Comparison of ENCODE assay signal across 13 cellular contexts in genomic region chr12:113392988-113393579, GRCh38. TPM values are rescaled to one million over a fixed set of nuclear protein-coding genes. Genes with fewer than 3 reads are reported as not detected.
DNase-seq lines count a peak whose midpoint lies in the region; ATAC-seq and TF ChIP-seq lines count a peak whose summit lies in the region.
"Had no signal": no experiment of that assay in that cellular context is flagged by ENCODE, and none has a peak within 500 bp of the region (broad histone marks: within the 10 kb centered on the region; RNA-seq: fewer than 3 reads in every experiment).

No MANE protein-coding gene starts in this region.

- peak; percentile 86 for ATAC-seq in HCT116
- peak; percentile 98 for ATAC-seq in WTC11
- ATAC-seq: activated CD4-positive, CD25-positive, alpha-beta regulatory T cell treated with anti-CD3 and anti-CD28 coated beads, Interleukin-2, amount 50 U/mL, for 24 hours had no signal

- H3K4me3 Mint-ChIP-seq in Caco-2 (ENCODE audit: unreplicated experiment) = no peak overlapping the region
- no peak overlapping the region for H3K4me3 Mint-ChIP-seq in WTC11

- H3K9ac ChIP-seq in HCT116 (ENCODE audit: low read length) (no peak overlapping the region), iPS-15b (ENCODE audit: low read depth, low read length) (no peak overlapping the region)

- BruUV-seq in Caco-2 (replicated peaks; lab: Mats Ljungman, UMichigan) (no TSS peak), HCT116 (replicated peaks; lab: Mats Ljungman, UMichigan) (no TSS peak)

- CTCF ChIA-PET in Caco-2 (lab: Charles Lee) = no interaction called here
- CTCF ChIA-PET in HCT116 (lab: Charles Lee) = no interaction called here
- CTCF ChIA-PET in WTC11 (lab: Charles Lee) = interaction anchor here (0.6 to 2.0 kb wide), 10 partner anchors 12 to 426 kb away, joined by 3 to 29 read pairs (median 4); no protein-coding TSS in a partner anchor

- H3K9me2 ChIP-seq in HCT116 (ENCODE audit: insufficient read depth) = no peaks in the 10 kb centered on the region

- no peaks in the 10 kb centered on the region for H3K79me2 ChIP-seq in HCT116 (ENCODE audit: insufficient read depth, low read length)

- H3K36me3 Mint-ChIP-seq in Caco-2 (ENCODE audit: insufficient read depth, unreplicated experiment) (peaks cover 4% of the 10 kb centered on the region), WTC11 (no peaks in the 10 kb centered on the region)

- peaks cover 7% of the 10 kb centered on the region for H3K27me3 Mint-ChIP-seq in Caco-2 (ENCODE audit: insufficient read depth, unreplicated experiment)
- peaks cover 3% of the 10 kb centered on the region; the same call in 1 of the 2 replicates for H3K27me3 Mint-ChIP-seq in WTC11 (ENCODE audit: low read depth)

- H4K20me1 ChIP-seq in HCT116 (ENCODE audit: insufficient read depth) = no peaks in the 10 kb centered on the region

- H3K36me3 ChIP-seq in Caco-2 (ENCODE audit: control insufficient read depth, insufficient read depth, low read length) = no peaks in the 10 kb centered on the region; the same call in 1 of the 2 replicates
- no peaks in the 10 kb centered on the region for H3K36me3 ChIP-seq in HCT116 (ENCODE audit: control insufficient read depth in 1 of 2, insufficient read depth in 2 of 2, low read length in 2 of 2)
- H3K36me3 ChIP-seq in iPS-15b (ENCODE audit: control insufficient read depth, insufficient read depth, low read length) = peaks cover 9% of the 10 kb centered on the region
- H3K36me3 ChIP-seq: cardiac muscle cell had no signal

- no peaks in the 10 kb centered on the region for H3K4me1 Mint-ChIP-seq in Caco-2 (ENCODE audit: low read depth, unreplicated experiment)
- H3K4me1 Mint-ChIP-seq in WTC11 = peaks cover 3% of the 10 kb centered on the region; the same call in 1 of the 2 replicates

- DNase-seq in Caco-2 (peak; percentile 25 to 57), HCT116 (ENCODE audit: low read depth, low spot score) (peak; percentile 22), WTC11 (ENCODE audit: low spot score) (peak; percentile 94), NCI-H1694 (lab: John Stamatoyannopoulos, UW) (no peak), SW 1271 (lab: John Stamatoyannopoulos, UW) (no peak), midbrain (lab: John Stamatoyannopoulos, UW) (no peak), NK-92 (lab: John Stamatoyannopoulos, UW; ENCODE audit: unreplicated experiment) (no peak)
- DNase-seq: SHP77 had no signal

- POLR2A ChIA-PET in Caco-2 (lab: Charles Lee) (no interaction called here), HCT116 (lab: Charles Lee) (no interaction called here), WTC11 (lab: Charles Lee) (interaction anchor here (1.0 kb wide), 1 partner anchor 21 kb away, joined by 3 read pairs; no protein-coding TSS in a partner anchor)

- no peak for TF ChIP-seq CTCF in Caco-2 (IDR thresholded peaks at IDR 0.05; ENCODE audit: insufficient read depth in 1 of 2, low read depth in 1 of 2, low read length in 1 of 2, severe bottlenecking in 1 of 2, unreplicated experiment in 1 of 2)
- no peak for TF ChIP-seq CTCF in HCT116 (IDR thresholded peaks at IDR 0.05 in 2 of 3, conservative IDR thresholded peaks at IDR 0.05 in 1 of 3; ENCODE audit: borderline replicate concordance in 1 of 3, insufficient read depth in 1 of 3, low read depth in 2 of 3, low read length in 2 of 3)
- no peak for TF ChIP-seq CTCF in WTC11 (IDR thresholded peaks at IDR 0.05)

- no peak overlapping the region for H3K27ac ChIP-seq in HCT116 (ENCODE audit: low read depth, low read length)
- H3K27ac ChIP-seq: cardiac muscle cell had no signal

- H3K4me1 ChIP-seq in Caco-2 (no peaks in the 10 kb centered on the region), HCT116 (ENCODE audit: control insufficient read depth in 1 of 2, insufficient read depth in 2 of 2, low read length in 2 of 2) (no peaks in the 10 kb centered on the region), iPS-15b (ENCODE audit: control insufficient read depth, insufficient read depth, low read length) (no peaks in the 10 kb centered on the region)

- intact Hi-C loops in Caco-2 (cut with micrococcal nuclease; ENCODE audit: unreplicated experiment) (no loop called here), HCT116 (cut with micrococcal nuclease) (no loop called here)

- H2AFZ ChIP-seq in HCT116 (ENCODE audit: low read depth, low read length, poor library complexity, severe bottlenecking) = no peak overlapping the region

- no peak for TF ChIP-seq RAD21 in HCT116 (IDR thresholded peaks at IDR 0.05; ENCODE audit: low read depth)

- H3K4me2 ChIP-seq in HCT116 (ENCODE audit: low read length) = no peak overlapping the region

- no peaks in the 10 kb centered on the region for H3K9me3 Mint-ChIP-seq in Caco-2 (ENCODE audit: unreplicated experiment)
- H3K9me3 Mint-ChIP-seq in WTC11 = no peaks in the 10 kb centered on the region

- no peak overlapping the region for H3K27ac Mint-ChIP-seq in Caco-2 (ENCODE audit: unreplicated experiment)
- no peak overlapping the region for H3K27ac Mint-ChIP-seq in WTC11

- RAD21 ChIA-PET in HCT116 (lab: Charles Lee; ENCODE audit: low non-redundant PET in 1 of 2, low total read pairs in 2 of 2, uncharacterized antibody in 2 of 2, unreplicated experiment in 2 of 2) = no interaction called here

- H3K4me3 ChIP-seq in Caco-2 (ENCODE audit: low read depth, low read length) = no peak overlapping the region
- no peak overlapping the region for H3K4me3 ChIP-seq in HCT116 (replicated peaks in 1 of 2; ENCODE audit: low read depth in 1 of 2, low read length in 2 of 2)
- H3K4me3 ChIP-seq in iPS-15b (ENCODE audit: low read depth, low read length) = peak overlapping the region; percentile 18
- H3K4me3 ChIP-seq: cardiac muscle cell had no signal

- H3K9me3 ChIP-seq in Caco-2 (no peaks in the 10 kb centered on the region), HCT116 (ENCODE audit: control insufficient read depth in 1 of 2, insufficient read depth in 1 of 2, low read depth in 1 of 2, low read length in 2 of 2) (no peaks in the 10 kb centered on the region), iPS-15b (ENCODE audit: control insufficient read depth, insufficient read depth, low read length) (no peaks in the 10 kb centered on the region)

- no peak for TF ChIP-seq POLR2A in HCT116 (IDR thresholded peaks at IDR 0.05; ENCODE audit: borderline replicate concordance, extremely low read depth, insufficient read depth, insufficient read length)

- H3K27me3 ChIP-seq in Caco-2 (replicated peaks; ENCODE audit: control insufficient read depth, insufficient read depth, low read length) = no peaks in the 10 kb centered on the region
- no peaks in the 10 kb centered on the region for H3K27me3 ChIP-seq in HCT116 (ENCODE audit: insufficient read depth, low read length)
- no peaks in the 10 kb centered on the region for H3K27me3 ChIP-seq in iPS-15b (ENCODE audit: control insufficient read depth, insufficient read depth, low read length)

TF ChIP-seq in HCT116, 20 proteins besides CTCF, POLR2A, EP300 and RAD21:
- TF ChIP-seq, protein P1, sequence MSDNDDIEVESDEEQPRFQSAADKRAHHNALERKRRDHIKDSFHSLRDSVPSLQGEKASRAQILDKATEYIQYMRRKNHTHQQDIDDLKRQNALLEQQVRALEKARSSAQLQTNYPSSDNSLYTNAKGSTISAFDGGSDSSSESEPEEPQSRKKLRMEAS (IDR thresholded peaks at IDR 0.05) = no peak
- TF ChIP-seq SP1 (IDR thresholded peaks at IDR 0.05; ENCODE audit: low read depth) = peak; percentile 24; the same call in 1 of the 2 replicates

TF ChIP-seq in WTC11, 78 proteins besides CTCF, POLR2A, EP300 and RAD21 (continues in another document):
- TF ChIP-seq ERG (CRISPR knock-in tag; IDR thresholded peaks at IDR 0.05) = no peak
- TF ChIP-seq, protein P2, sequence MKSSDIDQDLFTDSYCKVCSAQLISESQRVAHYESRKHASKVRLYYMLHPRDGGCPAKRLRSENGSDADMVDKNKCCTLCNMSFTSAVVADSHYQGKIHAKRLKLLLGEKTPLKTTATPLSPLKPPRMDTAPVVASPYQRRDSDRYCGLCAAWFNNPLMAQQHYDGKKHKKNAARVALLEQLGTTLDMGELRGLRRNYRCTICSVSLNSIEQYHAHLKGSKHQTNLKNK (CRISPR knock-in tag; IDR thresholded peaks at IDR 0.05) = no peak
- TF ChIP-seq GRHL2 (CRISPR knock-in tag; IDR thresholded peaks at IDR 0.05; ENCODE audit: insufficient replicate concordance, severe bottlenecking) = no peak

RNA-seq across cellular contexts. Expression of gene SDS, which starts 10.6 kb away (rescaled TPM):
- total RNA-seq in Caco-2 (2022) (not detected in 2 replicates), HCT116 (2021; ENCODE audit: unreplicated experiment) (not detected), WTC11 (2021) (0.21 to 0.46 TPM (median 0.31 TPM) in 3 replicates)
- polyA plus RNA-seq in HCT116 (2012) = 0.09 and 0.17 TPM in 2 replicates
- total RNA-seq: cardiac muscle cell, lung microvascular endothelial cell, progenitor cell of endocrine pancreas had no signal
- polyA plus RNA-seq: cardiac muscle cell had no signal

RNA-seq across cellular contexts. Expression of gene SDSL, which starts 29.1 kb away (rescaled TPM):
- total RNA-seq in Caco-2 (2022) (4.0 and 4.5 TPM in 2 replicates), HCT116 (2021; ENCODE audit: unreplicated experiment) (19.1 TPM), WTC11 (2021) (0.41 to 0.96 TPM (median 0.52 TPM) in 3 replicates)
- polyA plus RNA-seq in HCT116 (2012) = 22.7 and 25.5 TPM in 2 replicates

RNA-seq across cellular contexts. Expression of gene PLBD2, which starts 34.7 kb away (rescaled TPM):
- 41.1 and 43.1 TPM in 2 replicates for total RNA-seq in Caco-2 (2022)
- total RNA-seq in HCT116 (2021; ENCODE audit: unreplicated experiment) = 45.0 TPM
- 25.0 and 28.2 TPM in 2 replicates for polyA plus RNA-seq in HCT116 (2012)
- total RNA-seq in WTC11 (2021) = 34.8 to 39.4 TPM (median 35.6 TPM) in 3 replicates

RNA-seq across cellular contexts. Expression of gene SLC8B1, which starts 58.2 kb away (rescaled TPM):
- total RNA-seq in Caco-2 (2022) = 13.0 and 13.9 TPM in 2 replicates
- total RNA-seq in HCT116 (2021; ENCODE audit: unreplicated experiment) = 30.9 TPM
- 23.2 and 27.1 TPM in 2 replicates for polyA plus RNA-seq in HCT116 (2012)
- 12.2 to 13.9 TPM (median 13.8 TPM) in 3 replicates for total RNA-seq in WTC11 (2021)

Comparison
In these comparisons a context has a peak if more than half of its experiments do, and no peak if none do; other contexts are left out.
1. DNase-seq: peak in Caco-2 (2 of 2), HCT116 (single experiment) and WTC11 (single experiment); none in NCI-H1694 (single experiment), SW 1271 (0 of 2), midbrain (single experiment) and NK-92 (single experiment).